16 cellular contexts compared by ENCODE assay signal in genomic region chr16:72635104-72635503, GRCh38.
"Had no signal": no experiment of that assay in that cellular context is flagged by ENCODE, and none has a peak within 500 bp of the region (broad histone marks: within the 10 kb centered on the region; RNA-seq: fewer than 3 reads in every experiment).

No MANE protein-coding gene starts in this region.

- H3K27ac ChIP-seq: epithelial cell of prostate, pancreas, skin epidermis, testis, upper lobe of right lung had no signal

- H3K27ac Mint-ChIP-seq: activated naive CD8-positive, alpha-beta T cell treated with anti-CD3 and anti-CD28 coated beads, Interleukin-2, amount 50 U/mL, for 24 hours; stimulated activated naive CD8-positive, alpha-beta T cell treated with anti-CD3 and anti-CD28 coated beads, Interleukin-15, amount 100 ng/mL, for 72 hours had no signal

- H3K4me1 Mint-ChIP-seq: activated naive CD8-positive, alpha-beta T cell treated with anti-CD3 and anti-CD28 coated beads, Interleukin-2, amount 50 U/mL, for 24 hours; neural crest cell; stimulated activated naive CD8-positive, alpha-beta T cell treated with anti-CD3 and anti-CD28 coated beads, Interleukin-15, amount 100 ng/mL, for 72 hours had no signal

- H3K27me3 ChIP-seq: pancreas, testis, upper lobe of right lung had no signal

- H3K4me3 Mint-ChIP-seq: activated naive CD8-positive, alpha-beta T cell treated with anti-CD3 and anti-CD28 coated beads, Interleukin-2, amount 50 U/mL, for 24 hours; neural crest cell; stimulated activated naive CD8-positive, alpha-beta T cell treated with anti-CD3 and anti-CD28 coated beads, Interleukin-15, amount 100 ng/mL, for 72 hours had no signal

- DNase-seq: activated CD4-positive, alpha-beta T cell treated with anti-CD3 and anti-CD28 coated beads for 48 hours; activated naive CD4-positive, alpha-beta T cell treated with Interleukin-2 at 50 U/mL for 16 hours; activated naive CD8-positive, alpha-beta T cell treated with anti-CD3 and anti-CD28 coated beads, Interleukin-2, amount 50 U/mL, for 24 hours; caudate nucleus; cortex of kidney; effector memory CD4-positive, alpha-beta T cell; hypothalamus; pancreas; stimulated activated CD4-positive, alpha-beta T cell treated with anti-CD3 and anti-CD28 coated beads, Interleukin-4, amount 100 ng/mL, for 4 hours; stimulated activated naive CD8-positive, alpha-beta T cell treated with anti-CD3 and anti-CD28 coated beads, Interleukin-15, amount 100 ng/mL, for 72 hours; T-helper 9 cell; testis; upper lobe of right lung had no signal

- H3K27me3 Mint-ChIP-seq: activated naive CD8-positive, alpha-beta T cell treated with anti-CD3 and anti-CD28 coated beads, Interleukin-2, amount 50 U/mL, for 24 hours; stimulated activated naive CD8-positive, alpha-beta T cell treated with anti-CD3 and anti-CD28 coated beads, Interleukin-15, amount 100 ng/mL, for 72 hours had no signal

- H3K36me3 ChIP-seq: pancreas, upper lobe of right lung had no signal

- H3K9me3 ChIP-seq: testis had no signal

- H3K4me1 ChIP-seq: pancreas, testis, upper lobe of right lung had no signal

- ATAC-seq: activated naive CD8-positive, alpha-beta T cell treated with anti-CD3 and anti-CD28 coated beads, Interleukin-2, amount 50 U/mL, for 24 hours; pancreas; stimulated activated naive CD8-positive, alpha-beta T cell treated with anti-CD3 and anti-CD28 coated beads, Interleukin-15, amount 100 ng/mL, for 72 hours; upper lobe of right lung had no signal

- H3K4me3 ChIP-seq: pancreas, skin epidermis, testis, upper lobe of right lung had no signal
